In the genomic region with DNA sequence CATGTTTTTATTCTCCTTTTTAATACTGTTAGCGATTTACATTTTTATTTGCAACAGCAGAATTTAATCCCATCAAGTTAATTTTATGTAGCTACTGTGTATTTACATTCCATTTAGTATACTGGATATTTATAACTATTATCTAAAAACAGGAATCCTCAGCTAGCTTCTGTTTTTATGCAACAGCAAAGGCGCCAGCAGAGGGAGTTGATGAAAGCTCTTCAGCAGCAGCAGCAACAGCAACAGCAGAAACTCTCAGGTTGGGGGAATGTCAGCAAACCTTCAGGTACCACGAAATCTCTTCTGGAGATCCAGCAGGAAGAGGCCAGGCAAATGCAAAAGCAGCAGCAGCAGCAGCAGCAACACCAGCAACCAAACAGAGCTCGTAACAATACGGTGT, we compare ENCODE assay signal across 13 cellular contexts. TPM values are rescaled to one million over a fixed set of nuclear protein-coding genes. Genes with fewer than 3 reads are reported as not detected.
DNase-seq lines count a peak whose midpoint lies in the region; ATAC-seq and TF ChIP-seq lines count a peak whose summit lies in the region.
"Had no signal": no experiment of that assay in that cellular context is flagged by ENCODE, and none has a peak within 500 bp of the region (broad histone marks: within the 10 kb centered on the region; RNA-seq: fewer than 3 reads in every experiment).

No MANE protein-coding gene starts in this region.

- H3K4me3 Mint-ChIP-seq in HFFc6 (no peak overlapping the region), neural crest cell (no peak overlapping the region)
- H3K4me3 Mint-ChIP-seq in activated T-helper 17 cell treated with anti-CD3 and anti-CD28 coated beads, Interleukin-2, amount 50 U/mL, for 72 hours, result no peak overlapping the region

- H3K27ac Mint-ChIP-seq in HFFc6, result peak overlapping the region; percentile 16; the same call in 1 of the 2 replicates
- H3K27ac Mint-ChIP-seq in neural crest cell (ENCODE audit: unreplicated experiment), result no peak overlapping the region
- no peak overlapping the region for H3K27ac Mint-ChIP-seq in activated T-helper 17 cell treated with anti-CD3 and anti-CD28 coated beads, Interleukin-2, amount 50 U/mL, for 72 hours

- intact Hi-C loops in dorsolateral prefrontal cortex (cut with DNase I), result no loop called here

- peaks cover 38% of the 10 kb centered on the region for H3K36me3 Mint-ChIP-seq in HFFc6 (ENCODE audit: low read depth)
- peaks cover 12% of the 10 kb centered on the region for H3K36me3 Mint-ChIP-seq in neural crest cell (ENCODE audit: low read depth)
- peaks cover 98% of the 10 kb centered on the region for H3K36me3 Mint-ChIP-seq in activated T-helper 17 cell treated with anti-CD3 and anti-CD28 coated beads, Interleukin-2, amount 50 U/mL, for 72 hours (ENCODE audit: low read depth)

- H3K9me3 Mint-ChIP-seq in HFFc6 (no peaks in the 10 kb centered on the region), neural crest cell (no peaks in the 10 kb centered on the region)
- H3K9me3 Mint-ChIP-seq in activated T-helper 17 cell treated with anti-CD3 and anti-CD28 coated beads, Interleukin-2, amount 50 U/mL, for 72 hours, result no peaks in the 10 kb centered on the region

- ATAC-seq in activated T-helper 17 cell treated with anti-CD3 and anti-CD28 coated beads, Interleukin-2, amount 50 U/mL, for 72 hours (replicated peaks), result no peak
- ATAC-seq: gastrocnemius medialis, mucosa of descending colon had no signal

- H3K27ac ChIP-seq in dorsolateral prefrontal cortex, result peak overlapping the region in 24 of 59 donors; percentile 1 to 70 (median 28)
- H3K27ac ChIP-seq: gastrocnemius medialis, VCaP had no signal

- no peaks in the 10 kb centered on the region for H3K27me3 ChIP-seq in dorsolateral prefrontal cortex
- H3K27me3 ChIP-seq: gastrocnemius medialis had no signal

- H3K4me1 Mint-ChIP-seq in HFFc6 (ENCODE audit: low read depth) (peaks cover 4% of the 10 kb centered on the region), neural crest cell (peaks cover 7% of the 10 kb centered on the region)
- H3K4me1 Mint-ChIP-seq in activated T-helper 17 cell treated with anti-CD3 and anti-CD28 coated beads, Interleukin-2, amount 50 U/mL, for 72 hours, result no peaks in the 10 kb centered on the region

- H3K4me3 ChIP-seq in AG10803 (ENCODE audit: low read length) (no peak overlapping the region), dorsolateral prefrontal cortex (no peak overlapping the region)
- H3K4me3 ChIP-seq: gastrocnemius medialis, mucosa of descending colon had no signal

- no peak for DNase-seq in AG10803 (ENCODE audit: low read depth)
- DNase-seq in HFFc6, result no peak
- DNase-seq in dorsolateral prefrontal cortex, result peak in 6 of 10 donors; percentile 25 to 65 (median 61)
- no peak for DNase-seq in neural crest cell (ENCODE audit: low read depth, low spot score)
- DNase-seq in DMS79 (lab: John Stamatoyannopoulos, UW), result no peak
- DNase-seq in NCI-H748 (lab: John Stamatoyannopoulos, UW; ENCODE audit: unreplicated experiment), result no peak
- no peak for DNase-seq in activated effector memory CD4-positive, alpha-beta T cell treated with Interleukin-2 at 50 U/mL for 16 hours
- DNase-seq: gastrocnemius medialis; NCI-H1092 treated with DMSO at 0.1 percent for 48 hours; stimulated activated CD4-positive, alpha-beta T cell treated with anti-CD3 and anti-CD28 coated beads, Interleukin-15, amount 100 ng/mL, for 24 hours had no signal

- TF ChIP-seq CTCF in AG10803 (conservative IDR thresholded peaks at IDR 0.05; ENCODE audit: low read length) (0 out of 2 replicates have a peak, but pooled peaks have one; percentile 11), HFFc6 (IDR thresholded peaks at IDR 0.05) (peak; percentile 35; the same call in 1 of the 2 replicates), dorsolateral prefrontal cortex (IDR thresholded peaks at IDR 0.05 in 54 of 56, conservative IDR thresholded peaks at IDR 0.05 in 2 of 56; ENCODE audit: low read depth in 1 of 56, partially characterized antibody in 56 of 56) (peak in 46 of 56 donors; percentile 12 to 54 (median 38)), neural crest cell (conservative IDR thresholded peaks at IDR 0.05) (peak; percentile 37)

- H3K27me3 Mint-ChIP-seq in HFFc6 (ENCODE audit: insufficient read depth) (no peaks in the 10 kb centered on the region; the same call in 1 of the 2 replicates), neural crest cell (ENCODE audit: low read depth) (no peaks in the 10 kb centered on the region)
- no peaks in the 10 kb centered on the region for H3K27me3 Mint-ChIP-seq in activated T-helper 17 cell treated with anti-CD3 and anti-CD28 coated beads, Interleukin-2, amount 50 U/mL, for 72 hours

RNA-seq across cellular contexts. Expression of gene SNORC, which starts 26.2 kb away (rescaled TPM):
- total RNA-seq in HFFc6 (2021; fragmentation: NEBNext Ultra II Directional; extraction: Animal tissue kit (Norgen Biotek cat#: 25700)), result 1 to 10 TPM in 1 of 6 experiments, under 1 TPM in 5; 0.55 to 1.2 (median 0.67) TPM
- total RNA-seq in dorsolateral prefrontal cortex, result 10 to 100 TPM in 119 of 120 experiments, 1 to 10 TPM in 1; 9.4 to 82.0 (median 34.1) TPM
- 2.8 and 3.0 TPM in 2 replicates for total RNA-seq in neural crest cell
- total RNA-seq in activated T-helper 17 cell treated with anti-CD3 and anti-CD28 coated beads, Interleukin-2, amount 50 U/mL, for 72 hours, result 1 to 10 TPM; 2.0 to 3.1 TPM

Comparison
In these comparisons a context has a peak if more than half of its experiments do, and no peak if none do; other contexts are left out.
1. DNase-seq: peak in dorsolateral prefrontal cortex (6 of 10); none in AG10803 (single experiment), HFFc6 (single experiment), neural crest cell (single experiment), DMS79 (single experiment), NCI-H748 (single experiment) and activated effector memory CD4-positive, alpha-beta T cell treated with Interleukin-2 at 50 U/mL for 16 hours (single experiment).
2. Peak in every context shown above with its lines, with median percentiles within 50 percentile points of each other: CTCF ChIP-seq.